ENCODE assay signal across 20 cellular contexts in genomic region chr11:72160319-72160718, GRCh38. TPM values are rescaled to one million over a fixed set of nuclear protein-coding genes. Genes with fewer than 3 reads are reported as not detected.
"Had no signal": no experiment of that assay in that cellular context is flagged by ENCODE, and none has a peak within 500 bp of the region (broad histone marks: within the 10 kb centered on the region; RNA-seq: fewer than 3 reads in every experiment).

No MANE protein-coding gene starts in this region.

- H3K27ac ChIP-seq: foreskin keratinocyte, left ventricle myocardium inferior, lower lobe of right lung, pancreas, suprapubic skin, thyroid gland had no signal

- H3K4me3 ChIP-seq: left ventricle myocardium inferior, lower lobe of right lung, pancreas, suprapubic skin, thyroid gland had no signal

- H3K27me3 ChIP-seq: foreskin keratinocyte, pancreas, suprapubic skin, thyroid gland had no signal

- H3K36me3 ChIP-seq: left ventricle myocardium inferior, lower lobe of right lung, pancreas, suprapubic skin, thyroid gland had no signal

- H3K9me3 ChIP-seq: left ventricle myocardium inferior, lower lobe of right lung, pancreas, suprapubic skin, thyroid gland had no signal

- DNase-seq: effector memory CD4-positive, alpha-beta T cell; foreskin keratinocyte; immature natural killer cell; kidney; left cardiac atrium; left ventricle myocardium inferior; lower lobe of right lung; midbrain; occipital lobe; pancreas; right cardiac atrium; stimulated activated CD4-positive, alpha-beta T cell treated with anti-CD3 and anti-CD28 coated beads, Interleukin-4, amount 100 ng/mL, for 1 hour; stimulated activated CD8-positive, alpha-beta memory T cell treated with anti-CD3 and anti-CD28 coated beads, Interleukin-4, amount 100 ng/mL, for 48 hours; stimulated activated naive CD8-positive, alpha-beta T cell treated with anti-CD3 and anti-CD28 coated beads, Interleukin-15, Interleukin-2, amounts not matched to agents 100 U/mL and 50 U/mL, for 24 hours; thyroid gland had no signal

- ATAC-seq: foreskin keratinocyte; left cardiac atrium; lower lobe of right lung; pancreas; right cardiac atrium; stimulated activated effector memory CD8-positive, alpha-beta T cell treated with anti-CD3 and anti-CD28 coated beads, Interleukin-12 subunit alpha, Interleukin-12 subunit beta, amount 100 ng/mL, for 72 hours; stimulated activated naive CD8-positive, alpha-beta T cell treated with anti-CD3 and anti-CD28 coated beads, Interleukin-15, Interleukin-2, amounts not matched to agents 100 U/mL and 50 U/mL, for 24 hours had no signal

- H3K4me1 ChIP-seq: left ventricle myocardium inferior, lower lobe of right lung, pancreas, thyroid gland had no signal

RNA-seq across cellular contexts. Expression of gene FOLR3, which starts 24.8 kb away (rescaled TPM):
- total RNA-seq: esophagus mucosa, occipital lobe, suprapubic skin had no signal
- polyA plus RNA-seq: pancreas, right cardiac atrium had no signal

RNA-seq across cellular contexts. Expression of gene FOLR1, which starts 31.6 kb away (rescaled TPM):
- total RNA-seq: fibroblast of lung, foreskin keratinocyte, left cardiac atrium, occipital lobe had no signal
- polyA plus RNA-seq: foreskin keratinocyte, immature natural killer cell had no signal

RNA-seq across cellular contexts. Expression of gene TOMT, which starts 54.6 kb away (rescaled TPM):
- total RNA-seq: esophagus mucosa, fibroblast of lung, foreskin keratinocyte, kidney, left cardiac atrium, left ventricle myocardium inferior, lower lobe of right lung, occipital lobe, pancreas, progenitor cell of endocrine pancreas, right cardiac atrium, suprapubic skin, thyroid gland had no signal
- polyA plus RNA-seq: fibroblast of lung, foreskin keratinocyte, immature natural killer cell, pancreas, right cardiac atrium had no signal

RNA-seq across cellular contexts. Expression of gene FOLR2, which starts 56.3 kb away (rescaled TPM):
- total RNA-seq: fibroblast of lung, foreskin keratinocyte, progenitor cell of endocrine pancreas had no signal
- polyA plus RNA-seq: fibroblast of lung, foreskin keratinocyte had no signal
